Comparison of ENCODE assay signal across 20 cellular contexts in the genomic region with DNA sequence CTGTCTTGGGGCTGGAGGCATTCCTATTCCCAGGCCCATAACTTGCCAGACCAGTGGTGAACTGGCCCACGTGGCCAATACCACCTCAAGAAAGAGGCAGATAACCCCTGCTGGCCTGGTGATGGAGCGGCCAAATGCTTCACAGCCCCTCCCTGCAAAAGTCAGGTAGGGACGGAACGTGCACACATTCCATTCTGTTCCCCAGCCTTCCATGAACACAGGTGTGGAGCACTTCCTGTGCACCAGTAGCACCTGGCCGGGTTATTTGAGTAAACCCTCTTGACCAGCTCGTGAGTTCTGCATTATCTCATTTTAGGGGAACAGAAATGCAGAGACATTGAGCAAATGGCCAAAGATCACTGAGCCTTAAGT.
DNase-seq lines count a peak whose midpoint lies in the region; ATAC-seq and TF ChIP-seq lines count a peak whose summit lies in the region.
"Had no signal": no experiment of that assay in that cellular context is flagged by ENCODE, and none has a peak within 500 bp of the region (broad histone marks: within the 10 kb centered on the region; RNA-seq: fewer than 3 reads in every experiment).

No MANE protein-coding gene starts in this region.

- H3K9me3 ChIP-seq in mesenchymal stem cell (ENCODE audit: control insufficient read depth, low read length) (no peaks in the 10 kb centered on the region), neural progenitor cell (ENCODE audit: low read depth) (no peaks in the 10 kb centered on the region)
- H3K9me3 ChIP-seq: SJSA1 had no signal

- DNase-seq in DMS53 treated with DMSO at 0.1 percent for 48 hours (lab: John Stamatoyannopoulos, UW; ENCODE audit: unreplicated experiment): peak; percentile 4
- peak; percentile 72 for DNase-seq in NCI-H510A treated with DMSO at 0.1 percent for 48 hours (lab: John Stamatoyannopoulos, UW)
- DNase-seq in mesenchymal stem cell: no peak
- DNase-seq in substantia nigra (lab: John Stamatoyannopoulos, UW): peak in 1 of 49 donors; percentile 67
- DNase-seq in stimulated activated CD4-positive, alpha-beta T cell treated with anti-CD3 and anti-CD28 coated beads, Interleukin-4, amount 100 ng/mL, for 24 hours: no peak
- no peak for DNase-seq in neural progenitor cell (ENCODE audit: low spot score)
- DNase-seq in ureter (ENCODE audit: low spot score): no peak
- DNase-seq: CD4-positive, alpha-beta T cell; DND-41; GDM1; Kasumi-1; MM.1S; NCI-H1092 treated with DMSO at 0.1 percent for 48 hours; NCI-H1694; NCI-H345 had no signal

- H3K36me3 ChIP-seq in mesenchymal stem cell (ENCODE audit: control insufficient read depth in 1 of 2, insufficient read depth in 2 of 2, low read depth in 1 of 2, low read length in 2 of 2) (peaks cover 0 to 36% of the 10 kb centered on the region in 2 experiments), neural progenitor cell (no peaks in the 10 kb centered on the region)
- H3K36me3 ChIP-seq: SJSA1 had no signal

- H3K4me1 Mint-ChIP-seq in neural progenitor cell: peaks cover 3% of the 10 kb centered on the region
- H3K4me1 Mint-ChIP-seq: B cell had no signal

- peaks cover 2% of the 10 kb centered on the region for H3K36me3 Mint-ChIP-seq in neural progenitor cell
- H3K36me3 Mint-ChIP-seq: IgD-negative memory B cell had no signal

- H3K4ac ChIP-seq in mesenchymal stem cell (ENCODE audit: low read depth in 1 of 2, low read length in 2 of 2): peak overlapping the region in 1 of 2 experiments; percentile 55

- no peaks in the 10 kb centered on the region for H4K20me1 ChIP-seq in neural progenitor cell (ENCODE audit: low read depth)

- H3K79me2 ChIP-seq in neural progenitor cell (ENCODE audit: low read depth): no peaks in the 10 kb centered on the region

- no peak overlapping the region for H4K91ac ChIP-seq in mesenchymal stem cell (ENCODE audit: low read length)

- H3K27me3 Mint-ChIP-seq in neural progenitor cell (ENCODE audit: insufficient read depth, low read depth): peaks cover 3% of the 10 kb centered on the region
- H3K27me3 Mint-ChIP-seq: CD4-positive, alpha-beta T cell had no signal

- no peaks in the 10 kb centered on the region for H3K79me1 ChIP-seq in mesenchymal stem cell (replicated peaks; ENCODE audit: low read length, poor library complexity, severe bottlenecking)

- H3K4me2 ChIP-seq in mesenchymal stem cell (ENCODE audit: low read length, poor library complexity, severe bottlenecking) (no peak overlapping the region), neural progenitor cell (no peak overlapping the region)

- H2AK5ac ChIP-seq in mesenchymal stem cell (ENCODE audit: low read length, severe bottlenecking): no peak overlapping the region

- no peaks in the 10 kb centered on the region for H3F3A ChIP-seq in neural progenitor cell (ENCODE audit: low read depth)

- H3K4me1 ChIP-seq in mesenchymal stem cell (ENCODE audit: control insufficient read depth, insufficient read depth, low read depth, low read length) (peaks cover 6% of the 10 kb centered on the region), neural progenitor cell (peaks cover 3% of the 10 kb centered on the region)

- H2AFZ ChIP-seq in mesenchymal stem cell (ENCODE audit: low read depth, low read length): no peak overlapping the region
- no peak overlapping the region for H2AFZ ChIP-seq in neural progenitor cell (replicated peaks)

- H3K9me3 Mint-ChIP-seq in neural progenitor cell: no peaks in the 10 kb centered on the region
- H3K9me3 Mint-ChIP-seq: CD4-positive, alpha-beta T cell; IgD-negative memory B cell had no signal

- no peak overlapping the region for H2BK15ac ChIP-seq in mesenchymal stem cell (ENCODE audit: low read depth, poor library complexity, severe bottlenecking)

- no peak overlapping the region for H2BK5ac ChIP-seq in mesenchymal stem cell (ENCODE audit: low read depth, low read length, poor library complexity, severe bottlenecking)

- H2BK120ac ChIP-seq in mesenchymal stem cell (ENCODE audit: low read depth, low read length): no peak overlapping the region

- H3K9ac ChIP-seq in mesenchymal stem cell (ENCODE audit: low read length): no peak overlapping the region
- no peak overlapping the region for H3K9ac ChIP-seq in neural progenitor cell

- H2BK12ac ChIP-seq in mesenchymal stem cell (ENCODE audit: low read length in 2 of 2): peak overlapping the region in 1 of 2 experiments; percentile 61

- peak overlapping the region in 1 of 2 experiments; percentile 31 for H3K14ac ChIP-seq in mesenchymal stem cell (ENCODE audit: low read length in 2 of 2)

- no peak for TF ChIP-seq CTCF in neural progenitor cell (IDR thresholded peaks at IDR 0.05)

- H3K27ac ChIP-seq in mesenchymal stem cell (ENCODE audit: low read length, poor library complexity, severe bottlenecking) (no peak overlapping the region), substantia nigra (ENCODE audit: low read depth, low read length, poor library complexity, severe bottlenecking) (peak overlapping the region; percentile 13), neural progenitor cell (no peak overlapping the region)
- H3K27ac ChIP-seq: SJSA1 had no signal

- H3K27ac Mint-ChIP-seq in neural progenitor cell: no peak overlapping the region
- H3K27ac Mint-ChIP-seq: B cell; CD4-positive, alpha-beta T cell; IgD-negative memory B cell had no signal

- no peak for ATAC-seq in GM19452 (IDR thresholded peaks at IDR 0.05; ENCODE audit: unreplicated experiment)
- ATAC-seq: GM12878 had no signal

- no peak overlapping the region for H3K4me3 Mint-ChIP-seq in neural progenitor cell
- H3K4me3 Mint-ChIP-seq: B cell; CD4-positive, alpha-beta T cell; IgD-negative memory B cell had no signal

- H3K27me3 ChIP-seq in mesenchymal stem cell (ENCODE audit: control insufficient read depth in 1 of 2, insufficient read depth in 1 of 2, low read length in 2 of 2) (peaks cover 0 to 9% of the 10 kb centered on the region in 2 experiments), neural progenitor cell (no peaks in the 10 kb centered on the region)
- H3K27me3 ChIP-seq: SJSA1 had no signal

- H3K4me3 ChIP-seq in mesenchymal stem cell (ENCODE audit: insufficient read depth in 1 of 2, low read depth in 1 of 2, low read length in 2 of 2) (no peak overlapping the region), neural progenitor cell (no peak overlapping the region)
- H3K4me3 ChIP-seq: GM12878, SJSA1 had no signal

- peak overlapping the region in 1 of 2 experiments; percentile 61 for H3K18ac ChIP-seq in mesenchymal stem cell (ENCODE audit: low read depth in 1 of 2, low read length in 2 of 2)

- no peak overlapping the region for H3K23ac ChIP-seq in mesenchymal stem cell (ENCODE audit: low read length in 2 of 2)

- WGBS in mesenchymal stem cell: 71% methylated on average over 6 of the region's 6 CpGs

- peak overlapping the region; percentile 76 for H4K8ac ChIP-seq in mesenchymal stem cell (ENCODE audit: low read length)

Comparison
In these comparisons a context has a peak if more than half of its experiments do, and no peak if none do; other contexts are left out.
1. DNase-seq: peak in DMS53 treated with DMSO at 0.1 percent for 48 hours (single experiment) and NCI-H510A treated with DMSO at 0.1 percent for 48 hours (single experiment); none in mesenchymal stem cell (single experiment), stimulated activated CD4-positive, alpha-beta T cell treated with anti-CD3 and anti-CD28 coated beads, Interleukin-4, amount 100 ng/mL, for 24 hours (single experiment), neural progenitor cell (single experiment) and ureter (single experiment).